In the genomic region with DNA sequence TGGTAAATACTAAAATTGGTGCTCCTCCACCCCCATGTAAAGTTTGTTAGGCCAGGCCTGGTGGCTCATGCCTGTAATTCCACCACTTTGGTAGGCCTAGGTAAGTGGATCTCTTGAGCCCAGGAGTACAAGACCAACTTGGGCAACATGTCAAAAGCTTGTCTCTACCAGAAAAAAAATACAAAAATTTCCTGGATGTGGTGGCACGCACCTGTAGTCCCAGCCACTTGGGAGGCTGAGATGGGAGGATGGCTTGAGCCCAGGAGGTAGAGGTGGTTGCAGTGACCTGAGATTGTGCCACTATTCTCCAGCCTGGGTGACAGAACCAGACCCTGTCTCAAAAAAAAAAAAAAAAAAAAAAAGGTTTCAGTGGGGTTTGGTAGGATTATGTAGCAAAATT, we compare ENCODE assay signal across 16 cellular contexts. TPM values are rescaled to one million over a fixed set of nuclear protein-coding genes. Genes with fewer than 3 reads are reported as not detected.
DNase-seq lines count a peak whose midpoint lies in the region; ATAC-seq and TF ChIP-seq lines count a peak whose summit lies in the region.
"Had no signal": no experiment of that assay in that cellular context is flagged by ENCODE, and none has a peak within 500 bp of the region (broad histone marks: within the 10 kb centered on the region; RNA-seq: fewer than 3 reads in every experiment).

No MANE protein-coding gene starts in this region.

- H3K4me2 ChIP-seq in Loucy (ENCODE audit: low read depth, low read length, poor library complexity, severe bottlenecking) = peak overlapping the region; percentile 64

- peaks cover 22% of the 10 kb centered on the region for H3K36me3 Mint-ChIP-seq in activated T-cell treated with anti-CD3 and anti-CD28 coated beads, Interleukin-2, amount 50 U/mL, for 4 hours (ENCODE audit: insufficient read depth)
- peaks cover 42% of the 10 kb centered on the region for H3K36me3 Mint-ChIP-seq in activated naive CD8-positive, alpha-beta T cell treated with anti-CD3 and anti-CD28 coated beads for 36 hours
- peaks cover 59% of the 10 kb centered on the region for H3K36me3 Mint-ChIP-seq in stimulated activated effector memory CD8-positive, alpha-beta T cell treated with anti-CD3 and anti-CD28 coated beads, Interleukin-12 subunit alpha, Interleukin-12 subunit beta, amount 100 ng/mL, for 72 hours
- H3K36me3 Mint-ChIP-seq in HFFc6 (ENCODE audit: low read depth) = peaks cover 27% of the 10 kb centered on the region

- no peak for DNase-seq in activated T-cell treated with anti-CD3 and anti-CD28 coated beads, Interleukin-2, amount 50 U/mL, for 4 hours
- DNase-seq in activated T-cell treated with anti-CD3 and anti-CD28 coated beads, Interleukin-2, amount 50 U/mL, for 48 hours = no peak
- no peak for DNase-seq in activated naive CD8-positive, alpha-beta T cell treated with anti-CD3 and anti-CD28 coated beads for 36 hours
- no peak for DNase-seq in stimulated activated effector memory CD8-positive, alpha-beta T cell treated with anti-CD3 and anti-CD28 coated beads, Interleukin-12 subunit alpha, Interleukin-12 subunit beta, amount 100 ng/mL, for 72 hours (ENCODE audit: low spot score in 2 of 2)
- DNase-seq in HFFc6 (no peak), Ammon's horn (ENCODE audit: low spot score) (no peak), NCI-H187 treated with DMSO at 0.1 percent for 48 hours (lab: John Stamatoyannopoulos, UW) (no peak)
- DNase-seq: activated CD4-positive, CD25-positive, alpha-beta regulatory T cell treated with anti-CD3 and anti-CD28 coated beads, Interleukin-2, amount 50 U/mL, for 72 hours; NCI-H524; stimulated activated CD4-positive, alpha-beta T cell treated with anti-CD3 and anti-CD28 coated beads, Interleukin-12 subunit alpha, Interleukin-12 subunit beta, amount 100 ng/mL, for 4 hours; T1000; thyroid gland had no signal

- H3K27ac Mint-ChIP-seq in activated naive CD8-positive, alpha-beta T cell treated with anti-CD3 and anti-CD28 coated beads for 36 hours = peak overlapping the region; percentile 67
- H3K27ac Mint-ChIP-seq in stimulated activated effector memory CD8-positive, alpha-beta T cell treated with anti-CD3 and anti-CD28 coated beads, Interleukin-12 subunit alpha, Interleukin-12 subunit beta, amount 100 ng/mL, for 72 hours = peak overlapping the region; percentile 70
- H3K27ac Mint-ChIP-seq in HFFc6 = no peak overlapping the region

- no peaks in the 10 kb centered on the region for H3K27me3 Mint-ChIP-seq in activated T-cell treated with anti-CD3 and anti-CD28 coated beads, Interleukin-2, amount 50 U/mL, for 4 hours (ENCODE audit: low read depth)
- H3K27me3 Mint-ChIP-seq in activated naive CD8-positive, alpha-beta T cell treated with anti-CD3 and anti-CD28 coated beads for 36 hours = no peaks in the 10 kb centered on the region
- no peaks in the 10 kb centered on the region for H3K27me3 Mint-ChIP-seq in HFFc6 (ENCODE audit: insufficient read depth)

- peak overlapping the region; percentile 38 for H3K4me3 Mint-ChIP-seq in activated T-cell treated with anti-CD3 and anti-CD28 coated beads, Interleukin-2, amount 50 U/mL, for 4 hours
- no peak overlapping the region for H3K4me3 Mint-ChIP-seq in activated naive CD8-positive, alpha-beta T cell treated with anti-CD3 and anti-CD28 coated beads for 36 hours
- H3K4me3 Mint-ChIP-seq in stimulated activated effector memory CD8-positive, alpha-beta T cell treated with anti-CD3 and anti-CD28 coated beads, Interleukin-12 subunit alpha, Interleukin-12 subunit beta, amount 100 ng/mL, for 72 hours = peak overlapping the region; percentile 38
- no peak overlapping the region for H3K4me3 Mint-ChIP-seq in HFFc6

- H3K4me1 ChIP-seq in Loucy (ENCODE audit: insufficient read depth, low read length, poor library complexity, severe bottlenecking) = peaks cover 17% of the 10 kb centered on the region

- H3K9me3 ChIP-seq in Loucy (ENCODE audit: insufficient read depth, low read depth, low read length) = no peaks in the 10 kb centered on the region
- H3K9me3 ChIP-seq: HAP-1, neutrophil, thyroid gland had no signal

- no peak for ATAC-seq in activated T-cell treated with anti-CD3 and anti-CD28 coated beads, Interleukin-2, amount 50 U/mL, for 4 hours
- ATAC-seq in stimulated activated effector memory CD8-positive, alpha-beta T cell treated with anti-CD3 and anti-CD28 coated beads, Interleukin-12 subunit alpha, Interleukin-12 subunit beta, amount 100 ng/mL, for 72 hours = no peak
- ATAC-seq: left lobe of liver had no signal

- peaks cover 47% of the 10 kb centered on the region for H4K20me1 ChIP-seq in Loucy (ENCODE audit: insufficient read depth, low read length, poor library complexity, severe bottlenecking)

- no peaks in the 10 kb centered on the region for H3K9me2 ChIP-seq in Loucy (replicated peaks; ENCODE audit: low read depth, low read length)

- H3K4me3 ChIP-seq in Loucy (ENCODE audit: low read length, poor library complexity, severe bottlenecking) = no peak overlapping the region
- H3K4me3 ChIP-seq: HAP-1, thyroid gland had no signal

- H2AFZ ChIP-seq in Loucy (ENCODE audit: low read length) = no peak overlapping the region

- H3K9me3 Mint-ChIP-seq in activated T-cell treated with anti-CD3 and anti-CD28 coated beads, Interleukin-2, amount 50 U/mL, for 4 hours = no peaks in the 10 kb centered on the region
- no peaks in the 10 kb centered on the region for H3K9me3 Mint-ChIP-seq in activated naive CD8-positive, alpha-beta T cell treated with anti-CD3 and anti-CD28 coated beads for 36 hours
- no peaks in the 10 kb centered on the region for H3K9me3 Mint-ChIP-seq in stimulated activated effector memory CD8-positive, alpha-beta T cell treated with anti-CD3 and anti-CD28 coated beads, Interleukin-12 subunit alpha, Interleukin-12 subunit beta, amount 100 ng/mL, for 72 hours
- H3K9me3 Mint-ChIP-seq in HFFc6 = no peaks in the 10 kb centered on the region

- H3K27me3 ChIP-seq in Loucy (ENCODE audit: insufficient read depth, low read length, poor library complexity, severe bottlenecking) = no peaks in the 10 kb centered on the region
- H3K27me3 ChIP-seq: neutrophil, thyroid gland had no signal

- peaks cover 43% of the 10 kb centered on the region; the same call in 1 of the 2 replicates for H3K36me3 ChIP-seq in Loucy (ENCODE audit: insufficient read depth, low read length)

- no peak overlapping the region for H3K9ac ChIP-seq in Loucy (ENCODE audit: low read depth, low read length, poor library complexity, severe bottlenecking)

- 0 out of 2 replicates have a peak, but pooled peaks cover 2% of the 10 kb centered on the region for H3F3A ChIP-seq in Loucy (ENCODE audit: low read depth)

- H3K4me1 Mint-ChIP-seq in activated T-cell treated with anti-CD3 and anti-CD28 coated beads, Interleukin-2, amount 50 U/mL, for 4 hours (ENCODE audit: low read depth) = peaks cover 57% of the 10 kb centered on the region
- peaks cover 39% of the 10 kb centered on the region for H3K4me1 Mint-ChIP-seq in activated naive CD8-positive, alpha-beta T cell treated with anti-CD3 and anti-CD28 coated beads for 36 hours
- H3K4me1 Mint-ChIP-seq in stimulated activated effector memory CD8-positive, alpha-beta T cell treated with anti-CD3 and anti-CD28 coated beads, Interleukin-12 subunit alpha, Interleukin-12 subunit beta, amount 100 ng/mL, for 72 hours = peaks cover 56% of the 10 kb centered on the region
- H3K4me1 Mint-ChIP-seq in HFFc6 (ENCODE audit: low read depth) = peaks cover 49% of the 10 kb centered on the region

- no peak for TF ChIP-seq CTCF in Loucy (conservative IDR thresholded peaks at IDR 0.05; ENCODE audit: low read length)
- TF ChIP-seq CTCF in HFFc6 (IDR thresholded peaks at IDR 0.05) = no peak

- H3K79me2 ChIP-seq in Loucy (ENCODE audit: insufficient read depth, low read length) = peaks cover 82% of the 10 kb centered on the region

RNA-seq across cellular contexts. Expression of a gene that starts 41.7 kb away (rescaled TPM):
- 10 to 100 TPM; 41.6 to 45.6 (median 45.1) TPM for total RNA-seq in activated T-cell treated with anti-CD3 and anti-CD28 coated beads, Interleukin-2, amount 50 U/mL, for 4 hours
- total RNA-seq in activated naive CD8-positive, alpha-beta T cell treated with anti-CD3 and anti-CD28 coated beads for 36 hours = 10 to 100 TPM; 45.1 to 55.2 TPM
- 10 to 100 TPM; 55.0 to 63.3 (median 59.1) TPM for total RNA-seq in HFFc6 (2021; fragmentation: NEBNext Ultra II Directional; extraction: Animal tissue kit (Norgen Biotek cat#: 25700))

Comparison
In these comparisons a context has a peak if more than half of its experiments do, and no peak if none do; other contexts are left out.
1. H3K4me3 Mint-ChIP-seq: peak in activated T-cell treated with anti-CD3 and anti-CD28 coated beads, Interleukin-2, amount 50 U/mL, for 4 hours (single experiment) and stimulated activated effector memory CD8-positive, alpha-beta T cell treated with anti-CD3 and anti-CD28 coated beads, Interleukin-12 subunit alpha, Interleukin-12 subunit beta, amount 100 ng/mL, for 72 hours (single experiment); none in activated naive CD8-positive, alpha-beta T cell treated with anti-CD3 and anti-CD28 coated beads for 36 hours (single experiment) and HFFc6 (single experiment).